ENCODE assay signal across 3 cellular contexts in the genomic region with DNA sequence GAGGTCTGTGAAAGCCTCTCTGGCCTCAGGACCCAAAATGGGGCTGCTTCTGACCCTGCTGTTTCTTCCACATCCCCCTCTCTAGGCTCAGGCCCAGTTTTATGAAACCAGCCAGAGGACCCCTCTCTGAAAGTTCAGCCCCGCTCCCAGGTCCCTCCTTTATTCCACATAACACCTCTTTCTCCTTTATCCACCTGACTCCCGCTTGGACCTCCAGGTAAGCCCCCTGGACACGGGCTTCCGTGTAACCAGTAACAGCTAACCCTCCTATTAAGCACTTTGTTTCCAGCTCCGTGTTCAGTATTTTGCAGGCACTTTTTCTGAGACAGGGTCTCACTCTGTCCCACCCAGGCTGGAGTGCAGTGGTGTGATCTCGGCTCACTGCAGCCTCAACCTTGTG.
A peak's percentile ranks its signal among the peaks of the same experiment; 100 is the strongest.
TF ChIP-seq lines count a peak whose summit lies in the region.

No MANE protein-coding gene starts in this region.

TF ChIP-seq in A549, 52 proteins besides CTCF, POLR2A, EP300 and RAD21:
- TF ChIP-seq, protein P1, sequence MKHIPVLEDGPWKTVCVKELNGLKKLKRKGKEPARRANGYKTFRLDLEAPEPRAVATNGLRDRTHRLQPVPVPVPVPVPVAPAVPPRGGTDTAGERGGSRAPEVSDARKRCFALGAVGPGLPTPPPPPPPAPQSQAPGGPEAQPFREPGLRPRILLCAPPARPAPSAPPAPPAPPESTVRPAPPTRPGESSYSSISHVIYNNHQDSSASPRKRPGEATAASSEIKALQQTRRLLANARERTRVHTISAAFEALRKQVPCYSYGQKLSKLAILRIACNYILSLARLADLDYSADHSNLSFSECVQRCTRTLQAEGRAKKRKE (CRISPR knock-in tag; IDR thresholded peaks at IDR 0.05; ENCODE audit: low read depth): no peak
- TF ChIP-seq POLR2AphosphoS2 (conservative IDR thresholded peaks at IDR 0.05; ENCODE audit: low read length) (0 out of 2 replicates have a peak, but pooled peaks have one; percentile 37), ESRRA (IDR thresholded peaks at IDR 0.05; ENCODE audit: borderline replicate concordance, low read length) (no peak), ZFP36 (IDR thresholded peaks at IDR 0.05; ENCODE audit: borderline replicate concordance, partially characterized antibody) (no peak), MYC (IDR thresholded peaks at IDR 0.05; ENCODE audit: borderline replicate concordance, low read length) (no peak), HEYL (CRISPR knock-in tag; IDR thresholded peaks at IDR 0.05) (no peak), FOSL2 (IDR thresholded peaks at IDR 0.05) (no peak), FOSL2 (CRISPR knock-in tag; IDR thresholded peaks at IDR 0.05) (no peak), NR3C1 (IDR thresholded peaks at IDR 0.05) (no peak)

TF ChIP-seq in GM23338, 12 proteins besides CTCF, POLR2A, EP300 and RAD21:
- TF ChIP-seq NANOG (IDR thresholded peaks at IDR 0.05; ENCODE audit: borderline replicate concordance) (no peak), REST (IDR thresholded peaks at IDR 0.05; ENCODE audit: unreplicated experiment) (no peak), JUNB (IDR thresholded peaks at IDR 0.05; ENCODE audit: unreplicated experiment) (no peak), POLR2AphosphoS5 (IDR thresholded peaks at IDR 0.05; ENCODE audit: low read depth) (no peak), ZNF331 (CRISPR knock-in tag; IDR thresholded peaks at IDR 0.05; ENCODE audit: low read depth) (no peak)
TF ChIP-seq in GM23338: peak in this region for 0.

TF ChIP-seq in endothelial cell of umbilical vein, 7 proteins besides CTCF, POLR2A, EP300 and RAD21:
- TF ChIP-seq MAX (IDR thresholded peaks at IDR 0.05; ENCODE audit: insufficient read depth, insufficient read length) (no peak), EZH2 (IDR thresholded peaks at IDR 0.05; ENCODE audit: borderline replicate concordance, low read depth, low read length, severe bottlenecking) (no peak), GATA2 (IDR thresholded peaks at IDR 0.05; ENCODE audit: insufficient read depth, insufficient read length, low read depth, low read length) (no peak), FOS (IDR thresholded peaks at IDR 0.05; ENCODE audit: borderline replicate concordance, insufficient read depth, low read length) (no peak), MYC (IDR thresholded peaks at IDR 0.05; ENCODE audit: low read depth, low read length) (no peak), JUN (IDR thresholded peaks at IDR 0.05; ENCODE audit: borderline replicate concordance, insufficient read depth, insufficient read length, low read depth) (no peak), POLR2AphosphoS5 (IDR thresholded peaks at IDR 0.05; ENCODE audit: insufficient read depth, low read depth, low read length) (no peak)
TF ChIP-seq in endothelial cell of umbilical vein: peak in this region for 0.
